Comparison of ENCODE assay signal across 1 cellular context in the genomic region with DNA sequence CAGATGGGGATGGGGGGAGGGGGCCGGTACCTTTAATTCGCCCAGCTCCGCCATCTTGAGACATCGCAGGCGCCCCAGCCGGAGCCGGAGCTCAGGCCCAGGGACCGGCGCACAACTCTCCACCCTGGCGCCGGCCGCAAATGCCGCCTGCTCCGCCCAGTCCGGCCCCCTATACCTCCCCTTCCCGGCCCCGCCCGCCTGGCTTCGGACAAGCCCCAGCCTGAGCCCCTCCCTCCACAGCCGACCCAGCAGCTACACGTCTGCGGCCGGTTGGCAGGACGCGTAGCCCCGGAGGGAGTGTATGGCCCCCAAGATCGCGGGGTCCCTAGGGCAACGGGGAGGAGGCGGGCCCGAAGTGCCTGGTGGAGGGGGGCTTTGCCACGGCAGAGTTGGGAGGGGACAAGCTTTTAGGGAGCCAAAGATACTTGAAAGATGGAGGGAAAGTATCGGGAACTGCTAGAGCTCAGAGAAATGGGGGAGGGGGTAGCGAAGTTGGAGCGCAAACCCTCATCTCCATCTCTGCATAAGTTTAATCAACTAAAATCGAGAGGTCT.
TF ChIP-seq lines count a peak whose summit lies in the region.

TSS of gene PIAS3 (minus strand) at position 145 of the 554 bp plus-strand sequence. CDS start at position 54, 91 bp downstream.

TF ChIP-seq in WTC11, 78 proteins besides CTCF, POLR2A, EP300 and RAD21 (continued from another document):
- TF ChIP-seq, protein P1, sequence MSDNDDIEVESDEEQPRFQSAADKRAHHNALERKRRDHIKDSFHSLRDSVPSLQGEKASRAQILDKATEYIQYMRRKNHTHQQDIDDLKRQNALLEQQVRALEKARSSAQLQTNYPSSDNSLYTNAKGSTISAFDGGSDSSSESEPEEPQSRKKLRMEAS (CRISPR knock-in tag; IDR thresholded peaks at IDR 0.05), result peak; percentile 53
- TF ChIP-seq HMGXB4 (CRISPR knock-in tag; IDR thresholded peaks at IDR 0.05), result peak; percentile 45; the same call in 1 of the 2 replicates
